27 cellular contexts compared by ENCODE assay signal in the genomic region with DNA sequence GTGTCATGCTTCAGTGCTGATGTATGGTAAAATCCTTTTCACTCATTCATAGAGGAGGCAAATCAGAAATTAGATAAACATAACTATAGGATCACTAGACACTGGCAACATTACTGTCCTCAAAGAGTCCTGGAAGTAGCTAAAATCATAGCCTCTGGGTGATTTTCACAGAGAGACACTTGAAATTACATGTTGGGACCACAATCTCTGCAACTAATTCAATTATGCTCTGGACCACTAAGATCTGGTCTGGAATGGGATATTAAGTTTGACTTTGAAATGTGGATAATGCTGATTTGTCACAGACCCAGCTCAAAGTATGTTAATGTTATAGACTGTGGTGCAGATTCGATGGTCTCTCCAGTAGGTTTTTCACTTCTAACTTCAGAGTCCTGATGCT.
"Had no signal": no experiment of that assay in that cellular context is flagged by ENCODE, and none has a peak within 500 bp of the region (broad histone marks: within the 10 kb centered on the region; RNA-seq: fewer than 3 reads in every experiment).

No MANE protein-coding gene starts in this region.

- H3K9me3 ChIP-seq: left lung, lower lobe of right lung, ovary, right atrium auricular region, right lobe of liver, testis, thyroid gland, transverse colon, upper lobe of left lung, vagina had no signal

- H3K4me3 Mint-ChIP-seq: immature natural killer cell; naive thymus-derived CD8-positive, alpha-beta T cell; nephron; stimulated activated memory B cell treated with anti-CD40 and anti-IgM and Interleukin-4, amounts not matched to agents 10 μg/mL and 1 μg/mL and 100 μg/mL, for 72 hours; stimulated activated naive CD8-positive, alpha-beta T cell treated with anti-CD3 and anti-CD28 coated beads, Interleukin-15, amount 100 ng/mL, for 72 hours had no signal

- H3K4me1 ChIP-seq: left lung, lower lobe of right lung, right atrium auricular region, right lobe of liver, testis, thyroid gland, transverse colon, upper lobe of left lung, vagina had no signal

- H3K27ac Mint-ChIP-seq: immature natural killer cell; naive thymus-derived CD8-positive, alpha-beta T cell; nephron; progenitor cell of endocrine pancreas; stimulated activated memory B cell treated with anti-CD40 and anti-IgM and Interleukin-4, amounts not matched to agents 10 μg/mL and 1 μg/mL and 100 μg/mL, for 72 hours; stimulated activated naive CD8-positive, alpha-beta T cell treated with anti-CD3 and anti-CD28 coated beads, Interleukin-15, amount 100 ng/mL, for 72 hours had no signal

- H3K4me3 ChIP-seq: left lung, lower lobe of right lung, ovary, right atrium auricular region, right lobe of liver, smooth muscle cell, testis, thyroid gland, transverse colon, upper lobe of left lung, vagina had no signal

- DNase-seq: hypothalamus; immature natural killer cell; kidney; left colon; left lung; lower lobe of right lung; mammary epithelial cell; mesenchymal stem cell; naive thymus-derived CD8-positive, alpha-beta T cell; ovary; right lobe of liver; stimulated activated CD4-positive, alpha-beta T cell treated with anti-CD3 and anti-CD28 coated beads, Interleukin-1b, Interleukin-23, amount 100 ng/mL, for 48 hours; stimulated activated CD4-positive, alpha-beta T cell treated with anti-CD3 and anti-CD28 coated beads, Interleukin-2, amount 100 ng/mL, for 48 hours; stimulated activated CD4-positive, alpha-beta T cell treated with anti-CD3 and anti-CD28 coated beads, Interleukin-4, amount 100 ng/mL, for 4 hours; stimulated activated CD8-positive, alpha-beta memory T cell treated with anti-CD3 and anti-CD28 coated beads, Interleukin-4, amount 100 ng/mL, for 48 hours; stimulated activated naive CD4-positive, alpha-beta T cell treated with Interleukin-2 at 50 U/mL for 16 hours; stimulated activated naive CD8-positive, alpha-beta T cell treated with anti-CD3 and anti-CD28 coated beads, Interleukin-15, amount 100 ng/mL, for 72 hours; testis; thyroid gland; transverse colon; upper lobe of left lung had no signal

- H3K27me3 ChIP-seq: left lung, ovary, right atrium auricular region, right lobe of liver, testis, thyroid gland, transverse colon, upper lobe of left lung, vagina had no signal

- H3K4me1 Mint-ChIP-seq: immature natural killer cell; naive thymus-derived CD8-positive, alpha-beta T cell; stimulated activated memory B cell treated with anti-CD40 and anti-IgM and Interleukin-4, amounts not matched to agents 10 μg/mL and 1 μg/mL and 100 μg/mL, for 72 hours; stimulated activated naive CD8-positive, alpha-beta T cell treated with anti-CD3 and anti-CD28 coated beads, Interleukin-15, amount 100 ng/mL, for 72 hours had no signal

- H3K36me3 Mint-ChIP-seq: immature natural killer cell; naive thymus-derived CD8-positive, alpha-beta T cell; stimulated activated memory B cell treated with anti-CD40 and anti-IgM and Interleukin-4, amounts not matched to agents 10 μg/mL and 1 μg/mL and 100 μg/mL, for 72 hours had no signal

- H3K36me3 ChIP-seq: left lung, lower lobe of right lung, ovary, right atrium auricular region, right lobe of liver, thyroid gland, transverse colon, upper lobe of left lung, vagina had no signal

- ATAC-seq: left colon; left lung; lower lobe of right lung; naive thymus-derived CD8-positive, alpha-beta T cell; right lobe of liver; stimulated activated memory B cell treated with anti-CD40 and anti-IgM and Interleukin-4, amounts not matched to agents 10 μg/mL and 1 μg/mL and 100 μg/mL, for 72 hours; stimulated activated naive CD8-positive, alpha-beta T cell treated with anti-CD3 and anti-CD28 coated beads, Interleukin-15, amount 100 ng/mL, for 72 hours had no signal

- H3K27ac ChIP-seq: left lung, lower lobe of right lung, ovary, right atrium auricular region, right lobe of liver, testis, thyroid gland, transverse colon, upper lobe of left lung, vagina had no signal

- H3K9me3 Mint-ChIP-seq: nephron; stimulated activated naive CD8-positive, alpha-beta T cell treated with anti-CD3 and anti-CD28 coated beads, Interleukin-15, amount 100 ng/mL, for 72 hours had no signal

- H3K27me3 Mint-ChIP-seq: progenitor cell of endocrine pancreas; stimulated activated memory B cell treated with anti-CD40 and anti-IgM and Interleukin-4, amounts not matched to agents 10 μg/mL and 1 μg/mL and 100 μg/mL, for 72 hours; stimulated activated naive CD8-positive, alpha-beta T cell treated with anti-CD3 and anti-CD28 coated beads, Interleukin-15, amount 100 ng/mL, for 72 hours had no signal
